In the genomic region with DNA sequence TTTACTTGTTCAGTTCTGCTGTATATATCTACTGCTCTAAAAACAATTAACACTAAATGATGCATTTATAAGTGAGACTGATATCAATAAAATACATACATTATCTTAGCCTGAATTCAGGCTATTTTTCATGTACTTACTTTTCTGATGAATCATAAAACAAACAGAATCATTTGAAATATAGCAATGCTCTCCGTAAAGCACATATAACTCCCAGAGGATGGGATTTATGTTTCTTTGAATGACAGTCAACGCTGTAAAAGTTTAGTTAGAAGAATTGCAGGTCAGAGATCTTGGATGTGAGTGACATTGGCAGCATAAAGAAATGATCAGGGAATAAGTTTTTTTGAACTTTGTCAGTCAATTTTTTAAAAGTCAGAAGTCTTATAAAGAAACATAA, we compare ENCODE assay signal across 17 cellular contexts.
A peak's percentile ranks its signal among the peaks of the same experiment; 100 is the strongest.
DNase-seq lines count a peak whose midpoint lies in the region; ATAC-seq and TF ChIP-seq lines count a peak whose summit lies in the region.
"Had no signal": no experiment of that assay in that cellular context is flagged by ENCODE, and none has a peak within 500 bp of the region (broad histone marks: within the 10 kb centered on the region; RNA-seq: fewer than 3 reads in every experiment).

No MANE protein-coding gene starts in this region.

- H4K20me1 ChIP-seq in PC-3 (ENCODE audit: low read length): no peaks in the 10 kb centered on the region
- H4K20me1 ChIP-seq: BLaER1 treated with 17β-estradiol and CSF1 and Interleukin-3, amounts not matched to agents 10 nM and 100 nM had no signal

- H3K9me2 ChIP-seq in PC-3 (replicated peaks; ENCODE audit: low read length): no peaks in the 10 kb centered on the region

- H3K4me2 ChIP-seq in PC-3 (ENCODE audit: low read length): no peak overlapping the region
- H3K4me2 ChIP-seq: A549; BLaER1 treated with 17β-estradiol and CSF1 and Interleukin-3, amounts not matched to agents 10 nM and 100 nM had no signal

- CTCF ChIA-PET in PC-3 (lab: Charles Lee): no interaction called here

- no peak overlapping the region for H3K4me3 ChIP-seq in PC-3 (ENCODE audit: low read length)
- H3K4me3 ChIP-seq: A549; BLaER1 treated with 17β-estradiol and CSF1 and Interleukin-3, amounts not matched to agents 10 nM and 100 nM had no signal

- no peaks in the 10 kb centered on the region for H3K79me2 ChIP-seq in PC-3 (ENCODE audit: low read length)

- no peaks in the 10 kb centered on the region for H3K36me3 Mint-ChIP-seq in chondrocyte (ENCODE audit: low read depth)
- H3K36me3 Mint-ChIP-seq: CD8-positive, alpha-beta T cell had no signal

- H3K36me3 ChIP-seq in PC-3 (ENCODE audit: low read depth, low read length): no peaks in the 10 kb centered on the region
- H3K36me3 ChIP-seq: BLaER1 treated with 17β-estradiol and CSF1 and Interleukin-3, amounts not matched to agents 10 nM and 100 nM had no signal

- no peaks in the 10 kb centered on the region for H3K4me1 Mint-ChIP-seq in chondrocyte (ENCODE audit: low read depth)
- H3K4me1 Mint-ChIP-seq: B cell had no signal

- no peak overlapping the region for H2AFZ ChIP-seq in PC-3 (ENCODE audit: low read length)

- intact Hi-C loops in PC-3 (cut with micrococcal nuclease): no loop called here
- intact Hi-C loops in sciatic nerve (cut with DNase I): no loop called here

- H3K4me3 Mint-ChIP-seq in chondrocyte (ENCODE audit: unreplicated experiment): no peak overlapping the region
- H3K4me3 Mint-ChIP-seq: B cell; CD4-positive, alpha-beta T cell; CD8-positive, alpha-beta T cell had no signal

- ATAC-seq in PC-3 (peak; percentile 95), sciatic nerve (no peak)
- ATAC-seq: A549; CD8-positive, alpha-beta T cell had no signal

- H3K27me3 ChIP-seq in PC-3 (ENCODE audit: low read length): no peaks in the 10 kb centered on the region
- H3K27me3 ChIP-seq: BLaER1 treated with 17β-estradiol and CSF1 and Interleukin-3, amounts not matched to agents 10 nM and 100 nM had no signal

- H3K27ac ChIP-seq in PC-3 (ENCODE audit: low read length): no peak overlapping the region
- H3K27ac ChIP-seq: 22Rv1; A549; BLaER1 treated with 17β-estradiol and CSF1 and Interleukin-3, amounts not matched to agents 10 nM and 100 nM; C4-2B had no signal

- no peaks in the 10 kb centered on the region for H3K4me1 ChIP-seq in PC-3 (ENCODE audit: insufficient read depth, low read length)
- H3K4me1 ChIP-seq: A549; BLaER1 treated with 17β-estradiol and CSF1 and Interleukin-3, amounts not matched to agents 10 nM and 100 nM; Caco-2 had no signal

- H3F3A ChIP-seq in PC-3 (ENCODE audit: low read length, unreplicated experiment): no peaks in the 10 kb centered on the region

- no peaks in the 10 kb centered on the region for H3K9me3 ChIP-seq in PC-3 (ENCODE audit: low read length)
- H3K9me3 ChIP-seq: BLaER1 treated with 17β-estradiol and CSF1 and Interleukin-3, amounts not matched to agents 10 nM and 100 nM; Caco-2 had no signal

- no TSS peak for BruUV-seq in PC-3 (replicated peaks; lab: Mats Ljungman, UMichigan)

- TF ChIP-seq CTCF in PC-3 (conservative IDR thresholded peaks at IDR 0.05; ENCODE audit: low read depth, low read length): no peak
- TF ChIP-seq CTCF in chondrocyte (IDR thresholded peaks at IDR 0.05): no peak

- no peak overlapping the region for H3K27ac Mint-ChIP-seq in chondrocyte (ENCODE audit: unreplicated experiment)
- H3K27ac Mint-ChIP-seq: B cell; CD4-positive, alpha-beta T cell; CD8-positive, alpha-beta T cell had no signal

- H3K9me3 Mint-ChIP-seq in chondrocyte (ENCODE audit: low read depth): peaks cover 11% of the 10 kb centered on the region

- no peaks in the 10 kb centered on the region for H3K27me3 Mint-ChIP-seq in chondrocyte (ENCODE audit: low read depth)
- H3K27me3 Mint-ChIP-seq: B cell; CD4-positive, alpha-beta T cell had no signal

- no peak overlapping the region for H3K9ac ChIP-seq in PC-3 (ENCODE audit: low read length)
- H3K9ac ChIP-seq: BLaER1 treated with 17β-estradiol and CSF1 and Interleukin-3, amounts not matched to agents 10 nM and 100 nM had no signal

- DNase-seq in DMS53 (lab: John Stamatoyannopoulos, UW) (peak; percentile 1), DMS53 treated with DMSO at 0.1 percent for 48 hours (lab: John Stamatoyannopoulos, UW; ENCODE audit: unreplicated experiment) (no peak), PC-3 (peak; percentile 15), chondrocyte (ENCODE audit: low spot score) (no peak), sciatic nerve (ENCODE audit: low spot score) (no peak)
- DNase-seq: AML-193; Caco-2; Calu3; CD4-positive, alpha-beta T cell; CD8-positive, alpha-beta T cell; DMS79 treated with DMSO at 0.1 percent for 48 hours; GF-D8 had no signal

- POLR2A ChIA-PET in PC-3 (lab: Charles Lee; ENCODE audit: unreplicated experiment): no interaction called here

Comparison
In these comparisons a context has a peak if more than half of its experiments do, and no peak if none do; other contexts are left out.
1. DNase-seq: peak in DMS53 (single experiment) and PC-3 (single experiment); none in DMS53 treated with DMSO at 0.1 percent for 48 hours (single experiment), chondrocyte (single experiment) and sciatic nerve (single experiment).